ENCODE assay signal across 18 cellular contexts in genomic region chr15:29162411-29162810, GRCh38.
DNase-seq lines count a peak whose midpoint lies in the region; ATAC-seq and TF ChIP-seq lines count a peak whose summit lies in the region.
"Had no signal": no experiment of that assay in that cellular context is flagged by ENCODE, and none has a peak within 500 bp of the region (broad histone marks: within the 10 kb centered on the region; RNA-seq: fewer than 3 reads in every experiment).

No MANE protein-coding gene starts in this region.

- H3K56ac ChIP-seq in mesendoderm (ENCODE audit: low read length), result no peak overlapping the region

- H2BK15ac ChIP-seq in mesendoderm (replicated peaks; ENCODE audit: low read depth), result no peak overlapping the region

- no peak overlapping the region for H3K4me2 ChIP-seq in mesendoderm (ENCODE audit: low read length)
- H3K4me2 ChIP-seq: BLaER1 had no signal

- H3K9ac ChIP-seq in HUES64 (ENCODE audit: low read depth, low read length), result no peak overlapping the region
- no peak overlapping the region for H3K9ac ChIP-seq in mesendoderm (ENCODE audit: low read length)
- H3K9ac ChIP-seq: BLaER1 had no signal

- no peak overlapping the region for H2BK5ac ChIP-seq in mesendoderm (ENCODE audit: low read length)

- intact Hi-C loops in vagina (cut with DNase I), result no loop called here

- H4K5ac ChIP-seq in mesendoderm (ENCODE audit: low read length), result no peak overlapping the region

- H3K4me3 ChIP-seq in HUES64 (ENCODE audit: low read length) (no peak overlapping the region), mesendoderm (ENCODE audit: low read length) (no peak overlapping the region), vagina (no peak overlapping the region)
- H3K4me3 ChIP-seq: BLaER1, GM12878 had no signal

- 71% methylated on average over 5 of the region's 5 CpGs for WGBS in HUES64
- no CpG with 5 or more reads among the region's 5 CpGs for WGBS in mesendoderm (ENCODE audit: extremely low coverage, insufficient coverage, low lambda C conversion rate)

- no peak for TF ChIP-seq POLR2A in vagina (IDR thresholded peaks at IDR 0.05)

- H3K36me3 ChIP-seq in HUES64 (ENCODE audit: insufficient read depth, low read length) (no peaks in the 10 kb centered on the region), mesendoderm (ENCODE audit: control insufficient read depth, insufficient read depth, low read length) (no peaks in the 10 kb centered on the region), vagina (no peaks in the 10 kb centered on the region)
- H3K36me3 ChIP-seq: BLaER1 had no signal

- H3K18ac ChIP-seq in mesendoderm (ENCODE audit: low read length), result no peak overlapping the region

- ATAC-seq in left lobe of liver, result no peak
- no peak for ATAC-seq in HG03175 (IDR thresholded peaks at IDR 0.05; ENCODE audit: unreplicated experiment)
- ATAC-seq: GM12878 had no signal

- no peak overlapping the region for H4K8ac ChIP-seq in mesendoderm (ENCODE audit: low read depth, low read length)

- TF ChIP-seq CTCF in vagina (IDR thresholded peaks at IDR 0.05), result no peak

- H3K27me3 ChIP-seq in HUES64 (ENCODE audit: insufficient read depth, low read length) (no peaks in the 10 kb centered on the region), mesendoderm (ENCODE audit: insufficient read depth, low read length, poor library complexity) (no peaks in the 10 kb centered on the region), vagina (no peaks in the 10 kb centered on the region)
- H3K27me3 ChIP-seq: BLaER1 had no signal

- H2BK120ac ChIP-seq in mesendoderm (ENCODE audit: low read depth, low read length), result no peak overlapping the region

- H3K4me1 ChIP-seq in HUES64 (ENCODE audit: insufficient read depth, low read length) (no peaks in the 10 kb centered on the region), mesendoderm (ENCODE audit: control insufficient read depth, low read depth, low read length) (no peaks in the 10 kb centered on the region), vagina (no peaks in the 10 kb centered on the region)

- H3K27ac ChIP-seq in HUES64 (ENCODE audit: low read depth, low read length) (peak overlapping the region; percentile 10; the same call in 1 of the 2 replicates), mesendoderm (ENCODE audit: low read depth, low read length) (peak overlapping the region; percentile 3), vagina (no peak overlapping the region)
- H3K27ac ChIP-seq: 22Rv1, BLaER1, HL-60 had no signal

- no peak overlapping the region for H3K4ac ChIP-seq in mesendoderm (ENCODE audit: low read depth, low read length)

- H3K9me3 ChIP-seq in HUES64 (ENCODE audit: insufficient read depth, low read depth, low read length) (peaks cover 17% of the 10 kb centered on the region), vagina (no peaks in the 10 kb centered on the region)

- H2AK5ac ChIP-seq in mesendoderm (ENCODE audit: low read length), result no peak overlapping the region

- DNase-seq in DMS53 (lab: John Stamatoyannopoulos, UW), result peak; percentile 67
- no peak for DNase-seq in DMS53 treated with DMSO at 0.1 percent for 48 hours (lab: John Stamatoyannopoulos, UW; ENCODE audit: unreplicated experiment)
- peak; percentile 78 for DNase-seq in mesendoderm
- DNase-seq in left lobe of liver (ENCODE audit: low spot score), result no peak
- DNase-seq in vagina (ENCODE audit: extremely low spot score in 2 of 2), result no peak
- DNase-seq: CD4-positive, alpha-beta memory T cell; COR-L47; DMS 273 treated with DMSO at 0.1 percent for 48 hours; DMS79 treated with DMSO at 0.1 percent for 48 hours; HCEC 1CT; Kasumi-1; KG1 had no signal

- H3K23ac ChIP-seq in mesendoderm (ENCODE audit: low read length), result no peak overlapping the region

- H3K79me1 ChIP-seq in mesendoderm (ENCODE audit: low read length), result no peaks in the 10 kb centered on the region

- no peaks in the 10 kb centered on the region for H3K79me2 ChIP-seq in mesendoderm (ENCODE audit: control insufficient read depth, insufficient read depth, low read length)

Comparison
In these comparisons a context has a peak if more than half of its experiments do, and no peak if none do; other contexts are left out.
1. DNase-seq: peak in DMS53 (single experiment) and mesendoderm (single experiment); none in DMS53 treated with DMSO at 0.1 percent for 48 hours (single experiment), left lobe of liver (single experiment) and vagina (0 of 2).